In genomic region chr1:6441586-6441985, GRCh38 we compare ENCODE assay signal across 17 cellular contexts. TPM values are rescaled to one million over a fixed set of nuclear protein-coding genes. Genes with fewer than 3 reads are reported as not detected.
A peak's percentile ranks its signal among the peaks of the same experiment; 100 is the strongest.
DNase-seq lines count a peak whose midpoint lies in the region; ATAC-seq and TF ChIP-seq lines count a peak whose summit lies in the region.
"Had no signal": no experiment of that assay in that cellular context is flagged by ENCODE, and none has a peak within 500 bp of the region (broad histone marks: within the 10 kb centered on the region; RNA-seq: fewer than 3 reads in every experiment).

No MANE protein-coding gene starts in this region.

- H3K4me3 Mint-ChIP-seq in CD4-positive, alpha-beta T cell = peak overlapping the region; percentile 11
- H3K4me3 Mint-ChIP-seq in WTC11 (peak overlapping the region; percentile 66), type B pancreatic cell (peak overlapping the region; percentile 55)
- peak overlapping the region; percentile 35 to 55 for H3K4me3 Mint-ChIP-seq in effector memory CD8-positive, alpha-beta T cell
- no peak overlapping the region for H3K4me3 Mint-ChIP-seq in activated naive CD4-positive, alpha-beta T cell treated with anti-CD3 and anti-CD28 coated beads, Interleukin-2, amount 10 ng/mL, durations not matched to agents 7 days and 5 days

- CTCF ChIA-PET in CD4-positive, alpha-beta T cell (lab: Charles Lee) = interaction anchor here (1.8 to 5.3 kb wide), 3 partner anchors 20 to 50 kb away, joined by 5 to 77 read pairs (median 6); partner anchors contain the start of genes ESPN, HES2 and PLEKHG5
- CTCF ChIA-PET in WTC11 (lab: Charles Lee) = interaction anchor here (0.6 to 6.3 kb wide), 16 partner anchors 11 to 203 kb away, joined by 3 to 281 read pairs (median 20); partner anchors contain the start of genes ACOT7, ESPN, HES2 and KLHL21
- CTCF ChIA-PET in activated naive CD4-positive, alpha-beta T cell treated with anti-CD3 and anti-CD28 coated beads, Interleukin-2, amount 10 ng/mL, durations not matched to agents 7 days and 5 days (lab: Charles Lee) = interaction anchor here (0.6 to 8.7 kb wide), 5 partner anchors 13 to 82 kb away, joined by 3 to 78 read pairs (median 4); partner anchors contain the start of gene HES2

- H3K27ac ChIP-seq in CD4-positive, alpha-beta T cell (ENCODE audit: low read depth, low read length) = no peak overlapping the region
- H3K27ac ChIP-seq: KMS-11 had no signal

- H3K27me3 ChIP-seq in CD4-positive, alpha-beta T cell (ENCODE audit: control insufficient read depth, insufficient read depth, low read length) = peaks cover 27% of the 10 kb centered on the region

- H3K9me3 ChIP-seq in CD4-positive, alpha-beta T cell (ENCODE audit: control insufficient read depth, low read length) = no peaks in the 10 kb centered on the region

- H3K4me1 Mint-ChIP-seq in CD4-positive, alpha-beta T cell (ENCODE audit: low read depth) = peaks cover 20% of the 10 kb centered on the region
- H3K4me1 Mint-ChIP-seq in WTC11 (peaks cover 39% of the 10 kb centered on the region), type B pancreatic cell (ENCODE audit: unreplicated experiment) (peaks cover 16% of the 10 kb centered on the region)
- peaks cover 18 to 21% of the 10 kb centered on the region in 2 donors for H3K4me1 Mint-ChIP-seq in effector memory CD8-positive, alpha-beta T cell (ENCODE audit: low read depth in 2 of 2)
- H3K4me1 Mint-ChIP-seq in activated naive CD4-positive, alpha-beta T cell treated with anti-CD3 and anti-CD28 coated beads, Interleukin-2, amount 10 ng/mL, durations not matched to agents 7 days and 5 days = peaks cover 10% of the 10 kb centered on the region

- no peaks in the 10 kb centered on the region for H3K36me3 Mint-ChIP-seq in CD4-positive, alpha-beta T cell (ENCODE audit: low read depth)
- no peaks in the 10 kb centered on the region for H3K36me3 Mint-ChIP-seq in WTC11
- peaks cover 3% of the 10 kb centered on the region for H3K36me3 Mint-ChIP-seq in effector memory CD8-positive, alpha-beta T cell (ENCODE audit: insufficient read depth)
- H3K36me3 Mint-ChIP-seq in type B pancreatic cell = no peaks in the 10 kb centered on the region
- no peaks in the 10 kb centered on the region for H3K36me3 Mint-ChIP-seq in activated naive CD4-positive, alpha-beta T cell treated with anti-CD3 and anti-CD28 coated beads, Interleukin-2, amount 10 ng/mL, durations not matched to agents 7 days and 5 days
- H3K36me3 Mint-ChIP-seq: CD4-positive, alpha-beta memory T cell; IgD-negative memory B cell had no signal

- DNase-seq in CD4-positive, alpha-beta T cell = no peak
- DNase-seq in WTC11 (ENCODE audit: low spot score) (no peak), type B pancreatic cell (ENCODE audit: extremely low spot score, unreplicated experiment) (no peak)
- DNase-seq in effector memory CD8-positive, alpha-beta T cell = no peak
- DNase-seq in activated naive CD4-positive, alpha-beta T cell treated with anti-CD3 and anti-CD28 coated beads, Interleukin-2, amount 10 ng/mL, durations not matched to agents 7 days and 5 days = no peak
- DNase-seq: ACHN; C1 segment of cervical spinal cord; CD4-positive, alpha-beta memory T cell; DMS53 had no signal

- H3K27ac Mint-ChIP-seq in CD4-positive, alpha-beta T cell = no peak overlapping the region
- H3K27ac Mint-ChIP-seq in WTC11 (no peak overlapping the region), type B pancreatic cell (no peak overlapping the region)
- H3K27ac Mint-ChIP-seq in effector memory CD8-positive, alpha-beta T cell = no peak overlapping the region
- no peak overlapping the region for H3K27ac Mint-ChIP-seq in activated naive CD4-positive, alpha-beta T cell treated with anti-CD3 and anti-CD28 coated beads, Interleukin-2, amount 10 ng/mL, durations not matched to agents 7 days and 5 days

- no peaks in the 10 kb centered on the region for H3K9me3 Mint-ChIP-seq in CD4-positive, alpha-beta T cell
- no peaks in the 10 kb centered on the region for H3K9me3 Mint-ChIP-seq in WTC11
- H3K9me3 Mint-ChIP-seq in effector memory CD8-positive, alpha-beta T cell = no peaks in the 10 kb centered on the region
- H3K9me3 Mint-ChIP-seq in type B pancreatic cell = no peaks in the 10 kb centered on the region
- H3K9me3 Mint-ChIP-seq in activated naive CD4-positive, alpha-beta T cell treated with anti-CD3 and anti-CD28 coated beads, Interleukin-2, amount 10 ng/mL, durations not matched to agents 7 days and 5 days = no peaks in the 10 kb centered on the region
- H3K9me3 Mint-ChIP-seq: CD4-positive, alpha-beta memory T cell had no signal

- intact Hi-C loops in CD4-positive, alpha-beta T cell (cut with DNase I, micrococcal nuclease) = loop anchor here in 1 of 2 experiments (5.0 kb wide), 1 partner anchor 36 kb away; no protein-coding TSS in a partner anchor

- peaks cover 37% of the 10 kb centered on the region for H3K27me3 Mint-ChIP-seq in CD4-positive, alpha-beta T cell
- peaks cover 33% of the 10 kb centered on the region for H3K27me3 Mint-ChIP-seq in WTC11 (ENCODE audit: low read depth)
- peaks cover 45 to 67% of the 10 kb centered on the region in 2 donors for H3K27me3 Mint-ChIP-seq in effector memory CD8-positive, alpha-beta T cell
- H3K27me3 Mint-ChIP-seq in type B pancreatic cell = peaks cover 26% of the 10 kb centered on the region
- peaks cover 94% of the 10 kb centered on the region for H3K27me3 Mint-ChIP-seq in activated naive CD4-positive, alpha-beta T cell treated with anti-CD3 and anti-CD28 coated beads, Interleukin-2, amount 10 ng/mL, durations not matched to agents 7 days and 5 days

- POLR2A ChIA-PET in CD4-positive, alpha-beta T cell (lab: Charles Lee) = interaction anchor here (1.9 kb wide), 2 partner anchors 19 to 93 kb away, joined by 5 to 12 read pairs; no protein-coding TSS in a partner anchor
- POLR2A ChIA-PET in WTC11 (lab: Charles Lee) = no interaction called here

- TF ChIP-seq CTCF in CD4-positive, alpha-beta T cell (IDR thresholded peaks at IDR 0.05) = no peak
- no peak for TF ChIP-seq CTCF in WTC11 (IDR thresholded peaks at IDR 0.05)
- TF ChIP-seq CTCF in type B pancreatic cell (conservative IDR thresholded peaks at IDR 0.05) = no peak

- ATAC-seq in CD4-positive, alpha-beta T cell (ENCODE audit: poor library complexity) = no peak
- ATAC-seq in WTC11 (no peak), GM18502 (IDR thresholded peaks at IDR 0.05; ENCODE audit: poor library complexity, unreplicated experiment) (no peak), GM21717 (IDR thresholded peaks at IDR 0.05; ENCODE audit: unreplicated experiment) (no peak)
- ATAC-seq in effector memory CD8-positive, alpha-beta T cell (replicated peaks) = no peak

TF ChIP-seq in WTC11, 78 proteins besides CTCF, POLR2A, EP300 and RAD21:
- TF ChIP-seq CREM (CRISPR knock-in tag; IDR thresholded peaks at IDR 0.05) = no peak
- no peak for TF ChIP-seq E2F1 (CRISPR knock-in tag; IDR thresholded peaks at IDR 0.05)

RNA-seq across cellular contexts. Expression of gene ESPN, which starts 17.0 kb away (rescaled TPM):
- 1 to 10 TPM; 2.0 to 3.9 TPM for total RNA-seq in CD4-positive, alpha-beta T cell
- total RNA-seq in WTC11 (2021) = 46.1 to 70.3 TPM (median 68.1 TPM) in 3 replicates
- total RNA-seq in type B pancreatic cell (ENCODE audit: low replicate concordance) = 13.8 and 15.6 TPM in 2 replicates
- total RNA-seq: A172, Daoy, H4, HT1080 had no signal

RNA-seq across cellular contexts. Expression of gene HES2, which starts 21.9 kb away (rescaled TPM):
- not detected for total RNA-seq in CD4-positive, alpha-beta T cell
- total RNA-seq in WTC11 (2021) (1.9 to 2.7 TPM (median 1.9 TPM) in 3 replicates), type B pancreatic cell (ENCODE audit: low replicate concordance) (5.9 and 22.1 TPM in 2 replicates)
- total RNA-seq: CD4-positive, alpha-beta memory T cell; Daoy; H4 had no signal

RNA-seq across cellular contexts. Expression of gene TNFRSF25, which starts 24.4 kb away (rescaled TPM):
- 100 to 1,000 TPM; 220 to 225 TPM for total RNA-seq in CD4-positive, alpha-beta T cell
- total RNA-seq in WTC11 (2021) = 19.5 to 26.1 TPM (median 22.6 TPM) in 3 replicates
- total RNA-seq in type B pancreatic cell (ENCODE audit: low replicate concordance) = 27.0 and 29.4 TPM in 2 replicates

RNA-seq across cellular contexts. Expression of gene ACOT7, which starts 48.0 kb away (rescaled TPM):
- total RNA-seq in CD4-positive, alpha-beta T cell = 1 to 10 TPM; 5.3 to 5.4 TPM
- total RNA-seq in WTC11 (2021) (133 to 151 TPM (median 137 TPM) in 3 replicates), type B pancreatic cell (ENCODE audit: low replicate concordance) (31.8 and 40.0 TPM in 2 replicates)

RNA-seq across cellular contexts. Expression of gene PLEKHG5, which starts 49.9 kb away (rescaled TPM):
- total RNA-seq in CD4-positive, alpha-beta T cell = 1 to 10 TPM; 5.0 to 6.1 TPM
- total RNA-seq in WTC11 (2021) = 27.5 to 32.0 TPM (median 30.8 TPM) in 3 replicates
- 28.5 and 30.6 TPM in 2 replicates for total RNA-seq in type B pancreatic cell (ENCODE audit: low replicate concordance)
